Comparison of ENCODE assay signal across 8 cellular contexts in the genomic region with DNA sequence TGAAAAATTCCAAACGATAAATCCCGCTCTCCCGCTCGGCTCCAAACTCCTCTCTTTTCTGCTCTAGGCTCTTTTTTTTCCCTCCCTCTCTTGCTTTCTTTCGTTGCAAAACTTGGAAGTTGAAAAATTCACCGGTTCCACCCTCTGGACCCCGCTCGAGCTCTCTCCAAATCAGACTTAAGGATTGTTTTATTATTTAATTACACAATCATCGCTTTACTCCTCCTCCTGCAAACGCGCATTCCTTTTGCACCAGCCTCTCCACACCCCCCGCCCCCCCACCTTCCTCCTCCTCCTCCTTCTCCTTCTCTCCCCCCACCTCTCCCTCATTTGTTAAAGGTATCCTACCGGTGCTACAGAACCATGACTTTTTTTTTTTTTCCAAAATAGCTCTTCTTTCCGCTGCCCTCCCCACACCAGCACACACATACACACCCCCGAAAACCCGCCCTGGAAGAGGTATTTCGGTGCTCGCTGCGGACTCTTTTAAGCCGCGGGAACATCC. TPM values are rescaled to one million over a fixed set of nuclear protein-coding genes. Genes with fewer than 3 reads are reported as not detected.
DNase-seq lines count a peak whose midpoint lies in the region; TF ChIP-seq lines count a peak whose summit lies in the region.

No MANE protein-coding gene starts in this region.

- TF ChIP-seq CTCF in AG04449 (IDR thresholded peaks at IDR 0.05; ENCODE audit: insufficient read depth, low read length, missing control alignments) (no peak), adrenal gland (IDR thresholded peaks at IDR 0.05) (peak in 2 of 6 experiments; percentile 19 to 29), cardiac muscle cell (IDR thresholded peaks at IDR 0.05; ENCODE audit: low read depth, low read length) (no peak), ovary (IDR thresholded peaks at IDR 0.05) (no peak)

- H3K4me3 ChIP-seq in AG04449 (ENCODE audit: low read depth, low read length) (peak overlapping the region; percentile 55), adrenal gland (peak overlapping the region in 3 of 4 donors; percentile 78 to 82 (median 79)), cardiac muscle cell (peak overlapping the region; percentile 39), ovary (peak overlapping the region; percentile 64)

- DNase-seq in AG04449 (ENCODE audit: low read depth, low spot score) (no peak), NCI-H2227 (lab: John Stamatoyannopoulos, UW; ENCODE audit: unreplicated experiment) (peak; percentile 86), adrenal gland (peak; percentile 77 to 92 (median 90)), cardiac muscle cell (ENCODE audit: low read depth in 1 of 2, low spot score in 1 of 2) (peak; percentile 59 to 98), ovary (peak; percentile 73 to 87 (median 81)), T-helper 9 cell (no peak)
- DNase-seq in stimulated activated CD4-positive, alpha-beta T cell treated with anti-CD3 and anti-CD28 coated beads, Interleukin-12 subunit alpha, Interleukin-12 subunit beta, amount 100 ng/mL, for 4 hours = no peak

- intact Hi-C loops in adrenal gland (cut with DNase I) (no loop called here), ovary (cut with DNase I) (loop anchor here (5.0 to 10.0 kb wide), 5 partner anchors 110 to 280 kb away; no protein-coding TSS in a partner anchor)

- POLR2A ChIA-PET in AG04449 (lab: Yijun Ruan, JAX) = no interaction called here

- H3K27me3 ChIP-seq in adrenal gland (no peaks in the 10 kb centered on the region), cardiac muscle cell (peaks cover 54% of the 10 kb centered on the region), ovary (no peaks in the 10 kb centered on the region)

- H3K36me3 ChIP-seq in adrenal gland (replicated peaks in 1 of 2) (no peaks in the 10 kb centered on the region), cardiac muscle cell (no peaks in the 10 kb centered on the region), ovary (no peaks in the 10 kb centered on the region)

- CTCF ChIA-PET in AG04449 (lab: Yijun Ruan, JAX) = no interaction called here

- H3K27ac ChIP-seq in adrenal gland (peak overlapping the region; percentile 96 to 99 (median 97)), cardiac muscle cell (peak overlapping the region; percentile 70), ovary (peak overlapping the region; percentile 97 to 99)

- H3K4me1 ChIP-seq in adrenal gland (replicated peaks in 1 of 2) (peaks cover 0 to 47% of the 10 kb centered on the region in 2 donors), cardiac muscle cell (ENCODE audit: low read depth) (peaks cover 6% of the 10 kb centered on the region), ovary (ENCODE audit: insufficient read depth) (peaks cover 2% of the 10 kb centered on the region)

- no peak for TF ChIP-seq EP300 in ovary (IDR thresholded peaks at IDR 0.05)

- H3K9me3 ChIP-seq in adrenal gland (replicated peaks in 1 of 3) (no peaks in the 10 kb centered on the region), cardiac muscle cell (ENCODE audit: low read depth) (no peaks in the 10 kb centered on the region), ovary (no peaks in the 10 kb centered on the region)

- WGBS in adrenal gland, 4 donors = 0 to 1% (median 0%) methylated on average over 21 of the region's 21 CpGs
- WGBS in ovary, 3 donors = 0 to 1% (median 1%) methylated on average over 21 of the region's 21 CpGs

- TF ChIP-seq POLR2A in GM19193 (IDR thresholded peaks at IDR 0.05; ENCODE audit: extremely low read depth, insufficient read depth, insufficient read length) (peak; percentile 3), adrenal gland (IDR thresholded peaks at IDR 0.05) (peak; percentile 41 to 83), ovary (IDR thresholded peaks at IDR 0.05) (peak; percentile 58)

RNA-seq across cellular contexts. Expression of a gene that starts 0.5 kb away (rescaled TPM):
- total RNA-seq in adrenal gland (10 to 100 TPM; 28.9 to 84.1 (median 57.7) TPM), cardiac muscle cell (10.4 and 13.9 TPM in 2 replicates), ovary (100 to 1,000 TPM in 1 of 7 donors, 10 to 100 TPM in 6; 40.3 to 111 (median 67.6) TPM)
- polyA plus RNA-seq in adrenal gland (10 to 100 TPM; 10.9 to 15.0 (median 13.7) TPM), cardiac muscle cell (5.7 and 7.8 TPM in 2 replicates), ovary (10 to 100 TPM in 1 of 2 donors, 1 to 10 TPM in 1; 8.7 to 32.9 TPM)

Comparison
In these comparisons a context has a peak if more than half of its experiments do, and no peak if none do; other contexts are left out.
1. DNase-seq: peak in NCI-H2227 (single experiment), adrenal gland (7 of 7), cardiac muscle cell (2 of 2) and ovary (5 of 5); none in AG04449 (single experiment), stimulated activated CD4-positive, alpha-beta T cell treated with anti-CD3 and anti-CD28 coated beads, Interleukin-12 subunit alpha, Interleukin-12 subunit beta, amount 100 ng/mL, for 4 hours (single experiment) and T-helper 9 cell (single experiment).
2. POLR2A ChIP-seq: peak in every context shown above with its lines; median percentile 62 in adrenal gland; 58 in ovary; 3 in GM19193.
3. intact Hi-C loops: an anchor here in ovary (5.0 to 10.0 kb wide); none called in adrenal gland.
4. Peak in every context shown above with its lines, with median percentiles within 50 percentile points of each other: H3K4me3 ChIP-seq and H3K27ac ChIP-seq.